ENCODE assay signal across 8 cellular contexts in the genomic region with DNA sequence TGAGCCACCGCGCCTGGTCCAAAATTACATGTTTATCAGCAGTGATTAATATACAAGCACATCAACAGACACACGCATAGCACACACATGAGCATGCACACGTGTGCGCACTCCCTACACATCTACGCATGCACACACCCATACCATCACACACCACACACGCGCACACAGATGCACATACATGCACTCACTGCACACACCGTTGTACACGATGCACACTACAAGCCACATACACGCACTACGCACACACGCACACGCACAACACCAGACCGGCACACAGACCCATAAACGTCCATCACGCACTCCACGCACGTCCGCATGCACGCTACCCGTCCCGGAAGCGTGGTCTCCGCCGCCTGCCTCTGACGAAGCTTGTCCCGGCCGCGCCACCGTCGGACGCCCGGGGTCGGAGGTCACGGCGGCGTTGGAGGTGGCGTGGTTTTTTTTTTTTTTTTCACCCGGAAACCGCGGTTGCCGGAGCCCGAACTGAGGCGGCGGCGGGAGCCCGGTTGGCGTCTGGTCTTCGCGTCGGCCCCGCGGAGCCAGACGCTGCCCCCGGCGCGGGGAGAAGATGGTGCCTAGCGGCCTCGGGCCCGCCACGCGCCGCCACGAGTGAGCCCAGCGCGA. TPM values are rescaled to one million over a fixed set of nuclear protein-coding genes. Genes with fewer than 3 reads are reported as not detected.
DNase-seq lines count a peak whose midpoint lies in the region; ATAC-seq and TF ChIP-seq lines count a peak whose summit lies in the region.

A gene with protein sequence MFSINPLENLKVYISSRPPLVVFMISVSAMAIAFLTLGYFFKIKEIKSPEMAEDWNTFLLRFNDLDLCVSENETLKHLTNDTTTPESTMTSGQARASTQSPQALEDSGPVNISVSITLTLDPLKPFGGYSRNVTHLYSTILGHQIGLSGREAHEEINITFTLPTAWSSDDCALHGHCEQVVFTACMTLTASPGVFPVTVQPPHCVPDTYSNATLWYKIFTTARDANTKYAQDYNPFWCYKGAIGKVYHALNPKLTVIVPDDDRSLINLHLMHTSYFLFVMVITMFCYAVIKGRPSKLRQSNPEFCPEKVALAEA (plus strand): TSS at position 457 of the 627 bp plus-strand sequence. CDS start 20,641 bp downstream, outside the sequence.

- H3K9me3 ChIP-seq in iPS-18a (ENCODE audit: control insufficient read depth, low read depth, low read length) (no peaks in the 10 kb centered on the region), skeletal muscle satellite cell (replicated peaks; ENCODE audit: low read length) (no peaks in the 10 kb centered on the region)

- no peaks in the 10 kb centered on the region for H3K27me3 ChIP-seq in iPS-18a (ENCODE audit: control insufficient read depth, insufficient read depth, low read length)
- H3K27me3 ChIP-seq in skeletal muscle satellite cell (ENCODE audit: control insufficient read depth, insufficient read depth, low read length) = no peaks in the 10 kb centered on the region

- H3K4me3 ChIP-seq in iPS-18a (ENCODE audit: low read length) (peak within 1 kb of the TSS; percentile 85), skeletal muscle satellite cell (ENCODE audit: low read length) (peak within 1 kb of the TSS; percentile 88)

- DNase-seq in A172 (ENCODE audit: low spot score) (peak; percentile 66), NCI-H2171 (lab: John Stamatoyannopoulos, UW) (peak; percentile 90), T47D (ENCODE audit: low read depth in 1 of 2, low spot score in 1 of 2) (peak; percentile 90 to 93)

- peak within 1 kb of the TSS; percentile 99 for H3K27ac ChIP-seq in VCaP
- peak within 1 kb of the TSS; percentile 8 for H3K27ac ChIP-seq in iPS-18a (ENCODE audit: low read length)

- peak; percentile 77 for TF ChIP-seq POLR2A in GM18526 (IDR thresholded peaks at IDR 0.05; ENCODE audit: extremely low read depth, insufficient read length)

- H3K9ac ChIP-seq in iPS-18a (ENCODE audit: low read length) = peak within 1 kb of the TSS; percentile 78
- peak within 1 kb of the TSS; percentile 95 for H3K9ac ChIP-seq in skeletal muscle satellite cell (ENCODE audit: low read depth, low read length)

- in situ Hi-C loops in T47D (cut with HindIII; ENCODE audit: low pct_unique_long_range_greater_than_20kb, low sequenced_read_pairs) = no loop called here

- H3K4me2 ChIP-seq in skeletal muscle satellite cell (ENCODE audit: low read length) = peak within 1 kb of the TSS; percentile 96

- peak; percentile 78 for ATAC-seq in HG03066 (IDR thresholded peaks at IDR 0.05; ENCODE audit: low read depth, unreplicated experiment)

- TF ChIP-seq CTCF in VCaP (conservative IDR thresholded peaks at IDR 0.05) = no peak

- no peaks in the 10 kb centered on the region for H3K36me3 ChIP-seq in iPS-18a (ENCODE audit: control insufficient read depth, low read depth, low read length)
- peaks cover under 1% of the 10 kb centered on the region for H3K36me3 ChIP-seq in skeletal muscle satellite cell (ENCODE audit: insufficient read depth, low read length)

- H3K4me1 ChIP-seq in iPS-18a (ENCODE audit: control insufficient read depth, low read depth, low read length) (peaks cover 7% of the 10 kb centered on the region), skeletal muscle satellite cell (ENCODE audit: control insufficient read depth, insufficient read depth, low read length) (peaks cover 14% of the 10 kb centered on the region)

RNA-seq across cellular contexts. Expression of the gene that starts here (rescaled TPM):
- total RNA-seq in A172 (2014; rRNA removed; shearing (Covaris generic)) = 124 and 129 TPM in 2 replicates
- total RNA-seq in skeletal muscle satellite cell (2012; rRNA removed) = 76.6 and 101 TPM in 2 replicates

Comparison
In these comparisons a context has a peak if more than half of its experiments do, and no peak if none do; other contexts are left out.
1. Peak in every context shown above with its lines: DNase-seq, ATAC-seq, H3K4me3 ChIP-seq and H3K27ac ChIP-seq.